In genomic region chr15:90834626-90835025, GRCh38 we compare ENCODE assay signal across 18 cellular contexts.
"Had no signal": no experiment of that assay in that cellular context is flagged by ENCODE, and none has a peak within 500 bp of the region (broad histone marks: within the 10 kb centered on the region; RNA-seq: fewer than 3 reads in every experiment).

No MANE protein-coding gene starts in this region.

- FAIRE-seq: frontal cortex, kidney had no signal

- H3K4me1 Mint-ChIP-seq: nephron had no signal

- H3K4me3 ChIP-seq: ascending aorta, coronary artery, heart left ventricle, lung, tibial nerve, uterus had no signal

- H3K36me3 ChIP-seq: ascending aorta, heart left ventricle, tibial nerve, uterus had no signal

- H3K9me3 Mint-ChIP-seq: nephron had no signal

- H3K4me1 ChIP-seq: ascending aorta, uterus had no signal

- H3K9me3 ChIP-seq: ascending aorta, heart left ventricle, tibial nerve, uterus had no signal

- H3K27ac Mint-ChIP-seq: nephron had no signal

- DNase-seq: activated CD4-positive, CD25-positive, alpha-beta regulatory T cell; activated naive CD4-positive, alpha-beta T cell; heart left ventricle; kidney; nucleus accumbens; retina; stimulated activated CD4-positive, alpha-beta T cell treated with anti-CD3 and anti-CD28 coated beads, Interleukin-1b, Interleukin-23, amount 100 ng/mL, for 48 hours; stimulated activated CD8-positive, alpha-beta memory T cell treated with anti-CD3 and anti-CD28 coated beads, Interleukin-4, amount 100 ng/mL, for 48 hours; stimulated activated naive CD4-positive, alpha-beta T cell treated with Interleukin-2 at 50 U/mL for 16 hours; T-helper 9 cell; uterus had no signal

- H3K27me3 ChIP-seq: ascending aorta, heart left ventricle, tibial nerve, uterus had no signal

- H3K4me3 Mint-ChIP-seq: nephron had no signal

- H3K27ac ChIP-seq: ascending aorta, coronary artery, heart left ventricle, tibial nerve, uterus had no signal

- ATAC-seq: heart left ventricle, left lobe of liver had no signal
